ENCODE assay signal across 1 cellular context in genomic region chr15:48963524-48964113, GRCh38.
TF ChIP-seq lines count a peak whose summit lies in the region.

SHC4 (minus strand) TSS chr15:48963919; CDS start chr15:48963015, 904 bp downstream.

TF ChIP-seq in GM23338, 12 proteins besides CTCF, POLR2A, EP300 and RAD21 (continued from another document):
- TF ChIP-seq ZNF462 (CRISPR knock-in tag; IDR thresholded peaks at IDR 0.05), result no peak
- TF ChIP-seq ETS1 (IDR thresholded peaks at IDR 0.05), result no peak
- TF ChIP-seq EZH2phosphoT487 (IDR thresholded peaks at IDR 0.05; ENCODE audit: unreplicated experiment), result no peak
- TF ChIP-seq NANOG (IDR thresholded peaks at IDR 0.05; ENCODE audit: borderline replicate concordance), result no peak
